ENCODE assay signal across 22 cellular contexts in genomic region chr16:11631214-11631613, GRCh38.
"Had no signal": no experiment of that assay in that cellular context is flagged by ENCODE, and none has a peak within 500 bp of the region (broad histone marks: within the 10 kb centered on the region; RNA-seq: fewer than 3 reads in every experiment).

No MANE protein-coding gene starts in this region.

- H3K9me3 Mint-ChIP-seq: activated CD4-positive, alpha-beta T cell treated with anti-CD3 and anti-CD28 coated beads, Interleukin-2, amount 10 ng/mL, durations not matched to agents 24 days and 14 days; naive thymus-derived CD8-positive, alpha-beta T cell had no signal

- H3K4me3 ChIP-seq: coronary artery, gastroesophageal sphincter, heart left ventricle, left ventricle myocardium inferior, thyroid gland had no signal

- H3K27ac ChIP-seq: left ventricle myocardium inferior, thyroid gland had no signal

- H3K27me3 ChIP-seq: gastroesophageal sphincter, heart left ventricle, thyroid gland had no signal

- H3K36me3 ChIP-seq: gastroesophageal sphincter, heart left ventricle, left ventricle myocardium inferior, thyroid gland had no signal

- H3K27me3 Mint-ChIP-seq: naive thymus-derived CD8-positive, alpha-beta T cell had no signal

- DNase-seq: activated CD4-positive, alpha-beta T cell treated with anti-CD3 and anti-CD28 coated beads, Interleukin-2, amount 10 ng/mL, durations not matched to agents 24 days and 14 days; activated CD8-positive, alpha-beta memory T cell treated with anti-CD3 and anti-CD28 coated beads, Interleukin-2, amount 50 U/mL, for 4 hours; activated effector memory CD4-positive, alpha-beta T cell treated with anti-CD3 and anti-CD28 coated beads, Interleukin-2, amount 50 U/mL, for 16 hours; activated naive CD4-positive, alpha-beta T cell treated with anti-CD3 and anti-CD28 coated beads, Interleukin-2, amount 50 U/mL, for 16 hours; activated T-cell treated with anti-CD3 and anti-CD28 coated beads, Interleukin-2, amount 50 U/mL, for 48 hours; aorta; effector CD8-positive, alpha-beta T cell; heart left ventricle; kidney glomerular epithelial cell; left ventricle myocardium inferior; naive thymus-derived CD8-positive, alpha-beta T cell; nucleus accumbens; stimulated activated CD4-positive, alpha-beta T cell treated with anti-CD3 and anti-CD28 coated beads, Interleukin-12 subunit alpha, Interleukin-12 subunit beta, amount 100 ng/mL, for 4 hours; stimulated activated CD4-positive, alpha-beta T cell treated with anti-CD3 and anti-CD28 coated beads, Interleukin-1b, Interleukin-23, amount 100 ng/mL, for 48 hours; stimulated activated CD8-positive, alpha-beta memory T cell treated with anti-CD3 and anti-CD28 coated beads, Interleukin-4, amount 100 ng/mL, for 48 hours; stimulated activated naive CD4-positive, alpha-beta T cell; T-helper 1 cell; T1000; thyroid gland had no signal

- ATAC-seq: esophagus mucosa; gastroesophageal sphincter; heart left ventricle; naive thymus-derived CD8-positive, alpha-beta T cell had no signal

- H3K36me3 Mint-ChIP-seq: naive thymus-derived CD8-positive, alpha-beta T cell had no signal

- H3K27ac Mint-ChIP-seq: activated CD4-positive, alpha-beta T cell treated with anti-CD3 and anti-CD28 coated beads, Interleukin-2, amount 10 ng/mL, durations not matched to agents 24 days and 14 days had no signal

- H3K4me3 Mint-ChIP-seq: activated CD4-positive, alpha-beta T cell treated with anti-CD3 and anti-CD28 coated beads, Interleukin-2, amount 10 ng/mL, durations not matched to agents 24 days and 14 days had no signal

- H3K9me3 ChIP-seq: gastroesophageal sphincter, heart left ventricle, left ventricle myocardium inferior, thyroid gland had no signal
